2 cellular contexts compared by ENCODE assay signal in the genomic region with DNA sequence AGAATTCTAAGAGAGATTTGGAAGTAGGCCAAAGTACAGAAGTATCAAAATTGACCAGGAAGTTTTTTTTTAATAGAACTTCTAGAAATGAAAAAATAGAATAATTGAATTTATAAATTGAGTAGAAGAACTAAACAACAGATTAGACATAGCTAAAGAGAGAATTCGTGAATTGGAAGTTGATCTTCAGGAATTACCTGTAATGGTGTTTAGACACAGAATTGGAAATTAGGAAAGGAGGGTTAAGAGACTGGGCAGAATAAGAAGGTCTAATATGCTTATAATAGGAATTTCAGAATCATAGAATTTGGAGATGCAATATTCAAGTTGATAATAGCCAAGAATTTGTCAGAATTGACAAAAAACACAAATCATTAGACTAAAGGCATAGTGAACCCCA.
TF ChIP-seq lines count a peak whose summit lies in the region.

No MANE protein-coding gene starts in this region.

TF ChIP-seq in HepG2, 621 proteins besides CTCF, POLR2A, EP300 and RAD21:
- no peak for TF ChIP-seq SIN3A (IDR thresholded peaks at IDR 0.05; ENCODE audit: borderline replicate concordance, low read depth, low read length)
- peak; percentile 99 for TF ChIP-seq ZFP82 (CRISPR knock-in tag; IDR thresholded peaks at IDR 0.05; ENCODE audit: borderline replicate concordance)

TF ChIP-seq in GM12878, 131 proteins besides CTCF, POLR2A, EP300 and RAD21:
- 0 out of 2 replicates have a peak, but pooled peaks have one; percentile 50 for TF ChIP-seq SMARCA5 (IDR thresholded peaks at IDR 0.05)
- TF ChIP-seq, protein P1, sequence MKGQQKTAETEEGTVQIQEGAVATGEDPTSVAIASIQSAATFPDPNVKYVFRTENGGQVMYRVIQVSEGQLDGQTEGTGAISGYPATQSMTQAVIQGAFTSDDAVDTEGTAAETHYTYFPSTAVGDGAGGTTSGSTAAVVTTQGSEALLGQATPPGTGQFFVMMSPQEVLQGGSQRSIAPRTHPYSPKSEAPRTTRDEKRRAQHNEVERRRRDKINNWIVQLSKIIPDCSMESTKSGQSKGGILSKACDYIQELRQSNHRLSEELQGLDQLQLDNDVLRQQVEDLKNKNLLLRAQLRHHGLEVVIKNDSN (IDR thresholded peaks at IDR 0.05; ENCODE audit: borderline replicate concordance, extremely low read length, insufficient read depth, low read depth, low read length): no peak
